In the genomic region with DNA sequence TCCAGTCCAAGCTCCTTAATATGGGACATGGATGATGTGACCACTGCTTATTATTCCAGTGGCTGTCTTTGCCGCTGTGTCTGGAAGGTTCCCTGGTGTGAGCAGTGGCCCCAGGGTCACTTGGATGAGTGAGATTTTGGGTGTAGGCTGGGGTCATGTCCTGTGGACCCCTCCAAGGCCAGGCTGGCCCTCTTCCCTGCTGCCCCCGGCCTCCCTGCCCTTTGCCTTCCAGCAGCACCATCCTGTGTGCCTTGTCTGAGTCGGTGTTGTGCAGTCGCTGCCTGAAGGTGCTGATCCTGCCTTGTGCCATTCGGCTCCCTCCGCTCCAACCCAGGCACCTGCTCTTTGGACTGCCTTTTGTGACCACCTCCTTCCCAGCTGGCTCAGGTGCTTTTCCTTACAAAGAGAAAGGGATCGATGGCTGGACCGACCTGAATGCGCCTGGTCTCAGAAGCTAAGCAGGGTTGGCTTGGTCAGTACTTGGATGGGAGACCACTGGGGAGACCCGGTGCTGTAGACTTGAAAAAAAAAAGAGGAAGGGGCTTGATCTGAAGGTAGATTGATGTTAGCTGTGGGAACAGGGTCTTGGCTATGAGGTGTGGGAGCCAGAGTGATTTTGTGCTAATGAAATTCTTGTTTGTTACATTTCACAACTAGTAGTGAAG, we compare ENCODE assay signal across 19 cellular contexts. TPM values are rescaled to one million over a fixed set of nuclear protein-coding genes. Genes with fewer than 3 reads are reported as not detected.
DNase-seq lines count a peak whose midpoint lies in the region; ATAC-seq and TF ChIP-seq lines count a peak whose summit lies in the region.
"Had no signal": no experiment of that assay in that cellular context is flagged by ENCODE, and none has a peak within 500 bp of the region (broad histone marks: within the 10 kb centered on the region; RNA-seq: fewer than 3 reads in every experiment).

No MANE protein-coding gene starts in this region.

- H3K79me1 ChIP-seq in mesenchymal stem cell (replicated peaks; ENCODE audit: low read length, poor library complexity, severe bottlenecking) = no peaks in the 10 kb centered on the region
- H3K79me1 ChIP-seq in neuronal stem cell (ENCODE audit: low read depth, low read length) = peaks cover 3% of the 10 kb centered on the region

- H2BK120ac ChIP-seq in mesenchymal stem cell (ENCODE audit: low read depth, low read length) = no peak overlapping the region
- H2BK120ac ChIP-seq in neuronal stem cell (ENCODE audit: low read depth, low read length) = no peak overlapping the region

- H3K9ac ChIP-seq in mesenchymal stem cell (ENCODE audit: low read length) (no peak overlapping the region), neuronal stem cell (ENCODE audit: low read depth, low read length, poor library complexity) (no peak overlapping the region)
- H3K9ac ChIP-seq: BLaER1 had no signal

- no peak overlapping the region for H3K18ac ChIP-seq in mesenchymal stem cell (ENCODE audit: low read depth in 1 of 2, low read length in 2 of 2)
- peak overlapping the region; percentile 78 for H3K18ac ChIP-seq in neuronal stem cell (ENCODE audit: low read length)

- no peak overlapping the region for H2BK5ac ChIP-seq in mesenchymal stem cell (ENCODE audit: low read depth, low read length, poor library complexity, severe bottlenecking)
- no peak overlapping the region for H2BK5ac ChIP-seq in neuronal stem cell (ENCODE audit: low read length)

- H3K23ac ChIP-seq in mesenchymal stem cell (ENCODE audit: low read length in 2 of 2) (no peak overlapping the region), neuronal stem cell (ENCODE audit: low read depth, low read length, poor library complexity) (no peak overlapping the region)

- H2AFZ ChIP-seq in mesenchymal stem cell (ENCODE audit: low read depth, low read length) = no peak overlapping the region
- H2AFZ ChIP-seq in neuronal stem cell (ENCODE audit: low read length) = no peak overlapping the region

- peaks cover 0 to 14% (median 0%) of the 10 kb centered on the region in 12 donors for H3K9me3 ChIP-seq in heart left ventricle
- no peaks in the 10 kb centered on the region for H3K9me3 ChIP-seq in mesenchymal stem cell (ENCODE audit: control insufficient read depth, low read length)
- H3K9me3 ChIP-seq in neuronal stem cell (replicated peaks in 1 of 2; ENCODE audit: control insufficient read depth in 2 of 2, insufficient read depth in 1 of 2, low read depth in 1 of 2, low read length in 2 of 2) = peaks cover 0 to 30% of the 10 kb centered on the region in 2 donors
- H3K9me3 ChIP-seq in vagina = no peaks in the 10 kb centered on the region
- H3K9me3 ChIP-seq: BLaER1 had no signal

- no peak overlapping the region for H2AK5ac ChIP-seq in mesenchymal stem cell (ENCODE audit: low read length, severe bottlenecking)
- H2AK5ac ChIP-seq in neuronal stem cell (ENCODE audit: low read depth, low read length) = peak overlapping the region; percentile 3

- H3K27ac ChIP-seq in heart left ventricle (no peak overlapping the region), mesenchymal stem cell (ENCODE audit: low read length, poor library complexity, severe bottlenecking) (no peak overlapping the region), neuronal stem cell (replicated peaks; ENCODE audit: low read length) (no peak overlapping the region), vagina (peak overlapping the region; percentile 3)
- H3K27ac ChIP-seq: BLaER1, HL-60 had no signal

- H3K4me2 ChIP-seq in mesenchymal stem cell (ENCODE audit: low read length, poor library complexity, severe bottlenecking) (no peak overlapping the region), neuronal stem cell (ENCODE audit: insufficient read depth, low read length, poor library complexity, severe bottlenecking) (no peak overlapping the region)
- H3K4me2 ChIP-seq: BLaER1 had no signal

- H2BK15ac ChIP-seq in mesenchymal stem cell (ENCODE audit: low read depth, poor library complexity, severe bottlenecking) (peak overlapping the region; percentile 60), neuronal stem cell (ENCODE audit: low read length) (no peak overlapping the region)

- no peak for TF ChIP-seq POLR2A in heart left ventricle (IDR thresholded peaks at IDR 0.05)
- no peak for TF ChIP-seq POLR2A in vagina (IDR thresholded peaks at IDR 0.05)

- H3K4ac ChIP-seq in mesenchymal stem cell (ENCODE audit: low read depth in 1 of 2, low read length in 2 of 2) (no peak overlapping the region), neuronal stem cell (ENCODE audit: low read length) (no peak overlapping the region)

- peak; percentile 23 for ATAC-seq in Right ventricle myocardium inferior
- ATAC-seq in heart left ventricle = no peak
- no peak for ATAC-seq in GM18498 (IDR thresholded peaks at IDR 0.05; ENCODE audit: unreplicated experiment)
- ATAC-seq: HCT116 had no signal

- WGBS in heart left ventricle, 4 donors = 87 to 95% (median 88%) methylated on average over 10 of the region's 10 CpGs
- 95% methylated on average over 10 of the region's 10 CpGs for WGBS in mesenchymal stem cell
- no CpG with 5 or more reads among the region's 10 CpGs for WGBS in neuronal stem cell (ENCODE audit: extremely low coverage in 2 of 2, insufficient read length in 2 of 2, insufficient replicate concordance in 1 of 2), 2 donors

- H3K36me3 ChIP-seq in heart left ventricle = no peaks in the 10 kb centered on the region
- no peaks in the 10 kb centered on the region for H3K36me3 ChIP-seq in mesenchymal stem cell (ENCODE audit: control insufficient read depth in 1 of 2, insufficient read depth in 2 of 2, low read depth in 1 of 2, low read length in 2 of 2)
- peaks cover 0 to 78% of the 10 kb centered on the region in 2 donors for H3K36me3 ChIP-seq in neuronal stem cell (replicated peaks in 1 of 2; ENCODE audit: control insufficient read depth in 2 of 2, insufficient read depth in 2 of 2, low read length in 2 of 2)
- no peaks in the 10 kb centered on the region for H3K36me3 ChIP-seq in vagina
- H3K36me3 ChIP-seq: BLaER1 had no signal

- H3K4me1 ChIP-seq in heart left ventricle (peaks cover 0 to 2% (median 0%) of the 10 kb centered on the region in 12 donors), mesenchymal stem cell (ENCODE audit: control insufficient read depth, insufficient read depth, low read depth, low read length) (no peaks in the 10 kb centered on the region), neuronal stem cell (ENCODE audit: control insufficient read depth in 2 of 2, insufficient read depth in 1 of 2, low read depth in 1 of 2, low read length in 2 of 2) (peaks cover 31 to 32% of the 10 kb centered on the region in 2 donors), vagina (peaks cover 5% of the 10 kb centered on the region)
- H3K4me1 ChIP-seq: BLaER1 had no signal

- H3K27me3 ChIP-seq in heart left ventricle (no peaks in the 10 kb centered on the region), mesenchymal stem cell (ENCODE audit: control insufficient read depth in 1 of 2, insufficient read depth in 1 of 2, low read length in 2 of 2) (peaks cover 37% of the 10 kb centered on the region in 2 experiments), neuronal stem cell (ENCODE audit: control insufficient read depth in 3 of 3, insufficient read depth in 3 of 3, low read depth in 1 of 3, low read length in 3 of 3) (no peaks in the 10 kb centered on the region), vagina (no peaks in the 10 kb centered on the region)
- H3K27me3 ChIP-seq: BLaER1 had no signal

- DNase-seq in Right ventricle myocardium inferior (ENCODE audit: missing footprints) (no peak), heart left ventricle (no peak), mesenchymal stem cell (no peak), neuronal stem cell (ENCODE audit: low spot score) (no peak), vagina (ENCODE audit: extremely low spot score in 2 of 2) (no peak), KG1 (lab: John Stamatoyannopoulos, UW) (no peak)
- no peak for DNase-seq in activated T-cell treated with anti-CD3 and anti-CD28 coated beads, Interleukin-2, amount 50 U/mL, for 1 hour
- DNase-seq: 8988T; CD4-positive, alpha-beta memory T cell; DMS153; DMS79; GDM1; HFFc6; IMR-90 had no signal

- no peak overlapping the region for H3K4me3 ChIP-seq in heart left ventricle
- no peak overlapping the region for H3K4me3 ChIP-seq in mesenchymal stem cell (ENCODE audit: insufficient read depth in 1 of 2, low read depth in 1 of 2, low read length in 2 of 2)
- no peak overlapping the region for H3K4me3 ChIP-seq in neuronal stem cell (ENCODE audit: low read length in 2 of 2)
- no peak overlapping the region for H3K4me3 ChIP-seq in vagina
- H3K4me3 ChIP-seq: BLaER1 had no signal

- H4K8ac ChIP-seq in mesenchymal stem cell (ENCODE audit: low read length) = no peak overlapping the region
- H4K8ac ChIP-seq in neuronal stem cell (ENCODE audit: low read depth, low read length) = no peak overlapping the region

- TF ChIP-seq CTCF in heart left ventricle (IDR thresholded peaks at IDR 0.05) = no peak
- TF ChIP-seq CTCF in vagina (IDR thresholded peaks at IDR 0.05) = no peak

- no peak overlapping the region for H3K14ac ChIP-seq in mesenchymal stem cell (ENCODE audit: low read length in 2 of 2)
- no peak overlapping the region for H3K14ac ChIP-seq in neuronal stem cell (ENCODE audit: low read length)

- H2BK12ac ChIP-seq in mesenchymal stem cell (ENCODE audit: low read length in 2 of 2) (no peak overlapping the region), neuronal stem cell (ENCODE audit: low read length) (no peak overlapping the region)

- peak overlapping the region; percentile 74 for H4K91ac ChIP-seq in mesenchymal stem cell (ENCODE audit: low read length)
- no peak overlapping the region for H4K91ac ChIP-seq in neuronal stem cell (ENCODE audit: low read depth, low read length, poor library complexity)

- intact Hi-C loops in Right ventricle myocardium inferior (cut with DNase I) = no loop called here
- intact Hi-C loops in heart left ventricle (cut with DNase I) = no loop called here
- intact Hi-C loops in vagina (cut with DNase I) = no loop called here

RNA-seq across cellular contexts. Expression of a gene that starts 16.7 kb away (rescaled TPM):
- total RNA-seq in Right ventricle myocardium inferior (11.4 TPM), heart left ventricle (10 to 100 TPM in 1 of 9 donors, 1 to 10 TPM in 8; 3.1 to 11.5 (median 5.7) TPM), vagina (35.4 TPM)
- polyA plus RNA-seq in heart left ventricle = 1 to 10 TPM; 1.4 to 4.0 TPM
- 1.9 TPM for polyA plus RNA-seq in mesenchymal stem cell (2013, experiment 1 of 2)
- 1.9 TPM for polyA plus RNA-seq in mesenchymal stem cell (2013, experiment 2 of 2)
- polyA plus RNA-seq in neuronal stem cell (2013, experiment 1 of 2) = 16.7 TPM
- 16.9 TPM for polyA plus RNA-seq in neuronal stem cell (2013, experiment 2 of 2)
- total RNA-seq: IMR-90 had no signal
- polyA plus RNA-seq: CD14-positive monocyte; CD4-positive, alpha-beta memory T cell had no signal

RNA-seq across cellular contexts. Expression of a gene that starts 51.2 kb away (rescaled TPM):
- 12.5 TPM for total RNA-seq in Right ventricle myocardium inferior
- total RNA-seq in heart left ventricle = 10 to 100 TPM; 12.6 to 20.4 (median 15.8) TPM
- 10 to 100 TPM in 1 of 2 donors, 1 to 10 TPM in 1; 8.7 to 14.6 TPM for polyA plus RNA-seq in heart left ventricle
- polyA plus RNA-seq in mesenchymal stem cell (2013, experiment 1 of 2) = 11.7 TPM
- polyA plus RNA-seq in mesenchymal stem cell (2013, experiment 2 of 2) = 12.0 TPM
- polyA plus RNA-seq in neuronal stem cell (2013, experiment 1 of 2) = 16.2 TPM
- 17.7 TPM for polyA plus RNA-seq in neuronal stem cell (2013, experiment 2 of 2)
- 9.1 TPM for total RNA-seq in vagina
